Comparison of ENCODE assay signal across 1 cellular context in genomic region chr14:82641050-82641540, GRCh38.
TF ChIP-seq lines count a peak whose summit lies in the region.

No MANE protein-coding gene starts in this region.

TF ChIP-seq in IMR-90, 13 proteins besides CTCF, POLR2A, EP300 and RAD21 (continued from another document):
- TF ChIP-seq MXI1 (IDR thresholded peaks at IDR 0.05; ENCODE audit: borderline replicate concordance, low read depth, low read length) = no peak
TF ChIP-seq in IMR-90: peak in this region for 1.
